Comparison of ENCODE assay signal across 5 cellular contexts in the genomic region with DNA sequence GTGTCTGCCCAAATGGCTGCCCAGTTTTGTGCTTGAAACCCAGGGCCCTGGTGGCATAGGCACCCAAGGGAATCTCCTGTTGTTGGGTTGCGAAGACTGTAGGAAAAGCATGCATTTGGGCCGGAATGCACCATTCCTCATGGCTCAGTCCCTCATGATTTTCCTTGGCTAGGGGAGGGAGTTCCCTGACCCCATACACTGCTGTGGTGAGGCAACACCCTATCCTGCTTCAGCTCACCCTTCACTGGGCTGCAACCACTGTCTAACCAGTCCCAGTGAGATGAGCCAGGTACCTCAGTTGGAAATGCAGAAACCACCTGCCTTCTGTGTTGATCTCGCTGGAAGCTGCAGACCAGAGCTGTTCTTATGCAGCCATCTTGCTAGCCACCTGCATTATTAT.
A peak's percentile ranks its signal among the peaks of the same experiment; 100 is the strongest.
DNase-seq lines count a peak whose midpoint lies in the region; ATAC-seq and TF ChIP-seq lines count a peak whose summit lies in the region.
"Not testable (repeated sequence)": the region's sequence is repeated elsewhere in the genome, so short reads cannot be mapped to it uniquely, and the experiment has no call there.

No MANE protein-coding gene starts in this region.

- H3K4me1 ChIP-seq in HUES6 (ENCODE audit: control insufficient read depth, insufficient read depth, low read length) (peaks cover 12% of the 10 kb centered on the region), cardiac muscle cell (ENCODE audit: low read depth) (peaks cover 22% of the 10 kb centered on the region)
- H3K4me1 ChIP-seq in left lung, neural progenitor cell: not testable (repeated sequence)

- H3K27ac ChIP-seq in HUES6 (ENCODE audit: low read depth, low read length); left lung; neural progenitor cell: not testable (repeated sequence)
- peak overlapping the region; percentile 34 for H3K27ac ChIP-seq in cardiac muscle cell

- not testable (repeated sequence) for H4K20me1 ChIP-seq in neural progenitor cell (ENCODE audit: low read depth)

- H3K9me3 ChIP-seq in HUES6 (ENCODE audit: control insufficient read depth, insufficient read depth, low read depth, low read length); cardiac muscle cell (ENCODE audit: low read depth); left lung; neural progenitor cell (ENCODE audit: low read depth): not testable (repeated sequence)

- peak overlapping the region; percentile 39 for H3K4me2 ChIP-seq in neural progenitor cell

- not testable (repeated sequence) for H3K27me3 ChIP-seq in HUES6 (ENCODE audit: control insufficient read depth, insufficient read depth, low read length); cardiac muscle cell; left lung; neural progenitor cell

- POLR2A ChIA-PET in WTC11 (lab: Charles Lee): not testable (repeated sequence)

- CTCF ChIA-PET in WTC11 (lab: Charles Lee): interaction anchor here (0.7 to 1.5 kb wide), 3 partner anchors 11 to 282 kb away, joined by 3 to 6 read pairs (median 3); no protein-coding TSS in a partner anchor

- peaks cover 11% of the 10 kb centered on the region for H3K9me3 Mint-ChIP-seq in WTC11
- H3K9me3 Mint-ChIP-seq in neural progenitor cell: peaks cover 29% of the 10 kb centered on the region

- not testable (repeated sequence) for DNase-seq in WTC11 (ENCODE audit: low spot score); cardiac muscle cell (ENCODE audit: low read depth in 1 of 2, low spot score in 1 of 2); left lung; neural progenitor cell (ENCODE audit: low spot score)

- not testable (repeated sequence) for H3K36me3 ChIP-seq in HUES6 (ENCODE audit: control insufficient read depth, insufficient read depth, low read length); cardiac muscle cell; left lung; neural progenitor cell

- peak overlapping the region; percentile 96 for H2AFZ ChIP-seq in neural progenitor cell (replicated peaks)

- peak overlapping the region; percentile 46 for H3K9ac ChIP-seq in HUES6 (ENCODE audit: low read length)
- not testable (repeated sequence) for H3K9ac ChIP-seq in neural progenitor cell

- H3K4me3 ChIP-seq in HUES6 (ENCODE audit: low read depth, low read length): 0 out of 2 replicates have a peak overlapping the region, but pooled peaks have one; percentile 33
- not testable (repeated sequence) for H3K4me3 ChIP-seq in cardiac muscle cell, left lung, neural progenitor cell

- H3K4me1 Mint-ChIP-seq in WTC11 (peaks cover 30% of the 10 kb centered on the region), neural progenitor cell (peaks cover 14% of the 10 kb centered on the region)

- not testable (repeated sequence) for H3K27me3 Mint-ChIP-seq in WTC11 (ENCODE audit: low read depth); neural progenitor cell (ENCODE audit: insufficient read depth, low read depth)

- 0 out of 2 replicates have a peak overlapping the region, but pooled peaks have one; percentile 29 for H3K4me3 Mint-ChIP-seq in WTC11
- H3K4me3 Mint-ChIP-seq in neural progenitor cell: not testable (repeated sequence)

- ATAC-seq in WTC11 (peak; percentile 79), left lung (peak; percentile 49)

- H3F3A ChIP-seq in neural progenitor cell (ENCODE audit: low read depth): not testable (repeated sequence)

- TF ChIP-seq CTCF in WTC11 (IDR thresholded peaks at IDR 0.05); cardiac muscle cell (IDR thresholded peaks at IDR 0.05; ENCODE audit: low read depth, low read length); left lung (IDR thresholded peaks at IDR 0.05); neural progenitor cell (IDR thresholded peaks at IDR 0.05): not testable (repeated sequence)

- peak overlapping the region; percentile 4; the same call in 1 of the 2 replicates for H3K27ac Mint-ChIP-seq in WTC11
- H3K27ac Mint-ChIP-seq in neural progenitor cell: not testable (repeated sequence)

- not testable (repeated sequence) for H3K79me2 ChIP-seq in neural progenitor cell (ENCODE audit: low read depth)

- intact Hi-C loops in left lung (cut with DNase I): not testable (repeated sequence)

- not testable (repeated sequence) for H3K36me3 Mint-ChIP-seq in WTC11
- H3K36me3 Mint-ChIP-seq in neural progenitor cell: peaks cover 23% of the 10 kb centered on the region
